ENCODE assay signal across 17 cellular contexts in genomic region chr18:61589724-61590065, GRCh38.
DNase-seq lines count a peak whose midpoint lies in the region; ATAC-seq and TF ChIP-seq lines count a peak whose summit lies in the region.
"Had no signal": no experiment of that assay in that cellular context is flagged by ENCODE, and none has a peak within 500 bp of the region (broad histone marks: within the 10 kb centered on the region; RNA-seq: fewer than 3 reads in every experiment).

No MANE protein-coding gene starts in this region.

- CTCF ChIA-PET in IMR-90 (lab: Yijun Ruan, JAX): no interaction called here

- POLR2A ChIA-PET in IMR-90 (lab: Charles Lee; ENCODE audit: unreplicated experiment): no interaction called here
- POLR2A ChIA-PET in naive thymus-derived CD8-positive, alpha-beta T cell (lab: Charles Lee): no interaction called here

- H3K36me3 Mint-ChIP-seq in naive thymus-derived CD8-positive, alpha-beta T cell: no peaks in the 10 kb centered on the region
- H3K36me3 Mint-ChIP-seq: activated naive CD4-positive, alpha-beta T cell treated with anti-CD3 and anti-CD28 coated beads, Interleukin-2, amount 10 ng/mL, durations not matched to agents 7 days and 5 days had no signal

- H4K5ac ChIP-seq in IMR-90 (ENCODE audit: low read depth, low read length) (no peak overlapping the region), mesendoderm (ENCODE audit: low read length) (no peak overlapping the region)

- H3K4me3 Mint-ChIP-seq in naive thymus-derived CD8-positive, alpha-beta T cell: no peak overlapping the region
- H3K4me3 Mint-ChIP-seq: activated CD4-positive, alpha-beta T cell treated with anti-CD3 and anti-CD28 coated beads, Interleukin-2, amount 10 ng/mL, durations not matched to agents 24 days and 14 days; activated naive CD4-positive, alpha-beta T cell treated with anti-CD3 and anti-CD28 coated beads, Interleukin-2, amount 10 ng/mL, durations not matched to agents 7 days and 5 days; nephron had no signal

- DNase-seq in AG10803 (ENCODE audit: low read depth): peak; percentile 49
- DNase-seq in IMR-90: peak; percentile 86
- peak; percentile 74 for DNase-seq in astrocyte of the cerebellum (ENCODE audit: low read depth)
- peak; percentile 44 for DNase-seq in glomerular visceral epithelial cell (ENCODE audit: extremely low spot score)
- DNase-seq in superior temporal gyrus (ENCODE audit: extremely low spot score): no peak
- DNase-seq in RPMI8226: no peak
- no peak for DNase-seq in naive thymus-derived CD8-positive, alpha-beta T cell
- no peak for DNase-seq in mesendoderm
- DNase-seq: activated CD4-positive, alpha-beta T cell treated with anti-CD3 and anti-CD28 coated beads, Interleukin-2, amount 10 ng/mL, durations not matched to agents 24 days and 14 days; activated naive CD4-positive, alpha-beta T cell treated with anti-CD3 and anti-CD28 coated beads, Interleukin-2, amount 10 ng/mL, durations not matched to agents 7 days and 5 days; cerebellar nuclear complex; stimulated activated CD8-positive, alpha-beta memory T cell treated with anti-CD3 and anti-CD28 coated beads, Interleukin-4, amount 100 ng/mL, for 48 hours; T1000 had no signal

- peaks cover 13% of the 10 kb centered on the region for H3K9me1 ChIP-seq in IMR-90 (ENCODE audit: insufficient read depth, low read length)

- peak; percentile 71 for ATAC-seq in IMR-90 (ENCODE audit: low read depth)
- no peak for ATAC-seq in naive thymus-derived CD8-positive, alpha-beta T cell
- ATAC-seq: HepG2 had no signal

- no peak overlapping the region for H3K56ac ChIP-seq in IMR-90 (ENCODE audit: extremely low read depth, insufficient read depth, low read length)
- H3K56ac ChIP-seq in mesendoderm (ENCODE audit: low read length): no peak overlapping the region

- H3K9me3 ChIP-seq in IMR-90 (ENCODE audit: control insufficient read depth, insufficient read depth, low read length): no peaks in the 10 kb centered on the region
- H3K9me3 ChIP-seq: lower lobe of right lung, tibial artery had no signal

- in situ Hi-C loops in IMR-90 (cut with MboI; ENCODE audit: low sequenced_read_pairs) (no loop called here), astrocyte of the cerebellum (cut with HindIII; ENCODE audit: low sequenced_read_pairs) (loop anchor here (25.0 kb wide), 1 partner anchor 523 kb away; no protein-coding TSS in a partner anchor)

- H2AK9ac ChIP-seq in IMR-90 (replicated peaks; ENCODE audit: low read depth, low read length, poor library complexity): peak overlapping the region; percentile 33

- H3K9ac ChIP-seq in IMR-90 (ENCODE audit: low read depth, low read length): no peak overlapping the region
- H3K9ac ChIP-seq in mesendoderm (ENCODE audit: low read length): no peak overlapping the region

- H3K79me1 ChIP-seq in IMR-90 (ENCODE audit: low read depth in 1 of 2, low read length in 2 of 2): no peaks in the 10 kb centered on the region
- no peaks in the 10 kb centered on the region for H3K79me1 ChIP-seq in mesendoderm (ENCODE audit: low read length)

- peaks cover 9% of the 10 kb centered on the region for H3K4me1 ChIP-seq in IMR-90 (ENCODE audit: control insufficient read depth, insufficient read depth, low read length)
- H3K4me1 ChIP-seq in mesendoderm (ENCODE audit: control insufficient read depth, low read depth, low read length): no peaks in the 10 kb centered on the region

- H3K79me2 ChIP-seq in mesendoderm (ENCODE audit: control insufficient read depth, insufficient read depth, low read length): no peaks in the 10 kb centered on the region

- no peak for TF ChIP-seq CTCF in AG10803 (conservative IDR thresholded peaks at IDR 0.05; ENCODE audit: low read length)
- no peak for TF ChIP-seq CTCF in IMR-90 (conservative IDR thresholded peaks at IDR 0.05; ENCODE audit: low read depth, low read length)
- TF ChIP-seq CTCF in astrocyte of the cerebellum (IDR thresholded peaks at IDR 0.05; ENCODE audit: low read depth, low read length, missing control alignments): no peak

- H3K27me3 ChIP-seq in IMR-90 (ENCODE audit: control insufficient read depth, insufficient read depth, low read length) (no peaks in the 10 kb centered on the region), mesendoderm (ENCODE audit: insufficient read depth, low read length, poor library complexity) (no peaks in the 10 kb centered on the region)
- H3K27me3 ChIP-seq: tibial artery had no signal

- H3K27me3 Mint-ChIP-seq in naive thymus-derived CD8-positive, alpha-beta T cell: peaks cover 8 to 53% (median 28%) of the 10 kb centered on the region in 5 donors

- no peak for TF ChIP-seq POLR2A in IMR-90 (IDR thresholded peaks at IDR 0.05; ENCODE audit: low read depth, low read length)

- no peak for TF ChIP-seq RAD21 in IMR-90 (IDR thresholded peaks at IDR 0.05; ENCODE audit: low read length)

- H2AK5ac ChIP-seq in IMR-90 (ENCODE audit: low read depth, low read length): peak overlapping the region; percentile 20; the same call in 1 of the 2 replicates
- H2AK5ac ChIP-seq in mesendoderm (ENCODE audit: low read length): no peak overlapping the region

- H3K23ac ChIP-seq in IMR-90 (ENCODE audit: low read depth, low read length) (0 out of 2 replicates have a peak overlapping the region, but pooled peaks have one; percentile 10), mesendoderm (ENCODE audit: low read length) (no peak overlapping the region)

- peak overlapping the region; percentile 73 for H3K4ac ChIP-seq in IMR-90 (ENCODE audit: low read depth, low read length)
- H3K4ac ChIP-seq in mesendoderm (ENCODE audit: low read depth, low read length): no peak overlapping the region

- BruUV-seq in IMR-90 (replicated peaks; lab: Mats Ljungman, UMichigan): no TSS peak

- H2AFZ ChIP-seq in IMR-90 (replicated peaks; ENCODE audit: low read length, poor library complexity): peak overlapping the region; percentile 76

- no peaks in the 10 kb centered on the region for H3K9me3 Mint-ChIP-seq in naive thymus-derived CD8-positive, alpha-beta T cell
- H3K9me3 Mint-ChIP-seq: activated CD4-positive, alpha-beta T cell treated with anti-CD3 and anti-CD28 coated beads, Interleukin-2, amount 10 ng/mL, durations not matched to agents 24 days and 14 days; activated naive CD4-positive, alpha-beta T cell treated with anti-CD3 and anti-CD28 coated beads, Interleukin-2, amount 10 ng/mL, durations not matched to agents 7 days and 5 days had no signal

- H2BK120ac ChIP-seq in IMR-90 (ENCODE audit: low read depth, low read length): peak overlapping the region; percentile 53; the same call in 1 of the 2 replicates
- no peak overlapping the region for H2BK120ac ChIP-seq in mesendoderm (ENCODE audit: low read depth, low read length)

- H2BK15ac ChIP-seq in IMR-90 (ENCODE audit: low read depth, low read length) (peak overlapping the region; percentile 36; the same call in 1 of the 3 replicates), mesendoderm (replicated peaks; ENCODE audit: low read depth) (no peak overlapping the region)

- peak overlapping the region; percentile 24 for H2BK5ac ChIP-seq in IMR-90 (ENCODE audit: low read depth, low read length, poor library complexity, severe bottlenecking)
- H2BK5ac ChIP-seq in mesendoderm (ENCODE audit: low read length): no peak overlapping the region

- H3K4me2 ChIP-seq in IMR-90 (ENCODE audit: low read depth, low read length) (no peak overlapping the region), mesendoderm (ENCODE audit: low read length) (no peak overlapping the region)

- intact Hi-C loops in IMR-90 (cut with micrococcal nuclease): loop anchor here (2.0 to 10.0 kb wide), 2 partner anchors 47 to 445 kb away; no protein-coding TSS in a partner anchor

- H3K36me3 ChIP-seq in IMR-90 (ENCODE audit: control insufficient read depth, insufficient read depth, low read length) (no peaks in the 10 kb centered on the region), mesendoderm (ENCODE audit: control insufficient read depth, insufficient read depth, low read length) (no peaks in the 10 kb centered on the region)
- H3K36me3 ChIP-seq: lower lobe of right lung, tibial artery had no signal

- H3K27ac ChIP-seq in IMR-90 (ENCODE audit: insufficient read depth, low read length) (no peak overlapping the region), mesendoderm (ENCODE audit: low read depth, low read length) (no peak overlapping the region)
- H3K27ac ChIP-seq: lower lobe of right lung, tibial artery had no signal

- H4K91ac ChIP-seq in IMR-90 (ENCODE audit: insufficient read depth, low read depth, low read length): no peak overlapping the region

- H3K18ac ChIP-seq in IMR-90 (ENCODE audit: low read depth, low read length) (no peak overlapping the region), mesendoderm (ENCODE audit: low read length) (no peak overlapping the region)

- H2BK20ac ChIP-seq in IMR-90 (ENCODE audit: low read depth, low read length): peak overlapping the region; percentile 55; the same call in 1 of the 2 replicates

- H3K27ac Mint-ChIP-seq in naive thymus-derived CD8-positive, alpha-beta T cell: no peak overlapping the region
- H3K27ac Mint-ChIP-seq: activated CD4-positive, alpha-beta T cell treated with anti-CD3 and anti-CD28 coated beads, Interleukin-2, amount 10 ng/mL, durations not matched to agents 24 days and 14 days; activated naive CD4-positive, alpha-beta T cell treated with anti-CD3 and anti-CD28 coated beads, Interleukin-2, amount 10 ng/mL, durations not matched to agents 7 days and 5 days had no signal

- WGBS in IMR-90 (ENCODE audit: extremely low coverage in 2 of 2, insufficient read length in 1 of 2), 2 experiments: 80% methylated on average over 1 of the region's 4 CpGs; no CpG with 5 or more reads in 1 of the 2 experiments
- WGBS in mesendoderm (ENCODE audit: extremely low coverage, insufficient coverage, low lambda C conversion rate): no CpG with 5 or more reads among the region's 4 CpGs

- H4K20me1 ChIP-seq in IMR-90 (ENCODE audit: insufficient read depth, low read length): no peaks in the 10 kb centered on the region

- dilution Hi-C loops in IMR-90 (cut with HindIII; ENCODE audit: low sequenced_read_pairs, unreplicated experiment): no loop called here

- peak overlapping the region in 1 of 2 experiments; percentile 62; a peak in 2 of 4 replicates for H4K8ac ChIP-seq in IMR-90 (ENCODE audit: low read depth in 2 of 2, low read length in 2 of 2)
- no peak overlapping the region for H4K8ac ChIP-seq in mesendoderm (ENCODE audit: low read depth, low read length)

- no peaks in the 10 kb centered on the region for H3K4me1 Mint-ChIP-seq in naive thymus-derived CD8-positive, alpha-beta T cell
- H3K4me1 Mint-ChIP-seq: activated CD4-positive, alpha-beta T cell treated with anti-CD3 and anti-CD28 coated beads, Interleukin-2, amount 10 ng/mL, durations not matched to agents 24 days and 14 days; activated naive CD4-positive, alpha-beta T cell treated with anti-CD3 and anti-CD28 coated beads, Interleukin-2, amount 10 ng/mL, durations not matched to agents 7 days and 5 days had no signal

- no peak overlapping the region for H3K4me3 ChIP-seq in AG10803 (ENCODE audit: low read length)
- no peak overlapping the region for H3K4me3 ChIP-seq in IMR-90 (ENCODE audit: insufficient read depth, low read depth, low read length)
- H3K4me3 ChIP-seq in astrocyte of the cerebellum (ENCODE audit: low read depth, low read length): no peak overlapping the region
- H3K4me3 ChIP-seq in mesendoderm (ENCODE audit: low read length): no peak overlapping the region
- H3K4me3 ChIP-seq: lower lobe of right lung, tibial artery had no signal

- peak overlapping the region; percentile 81 for H3K14ac ChIP-seq in IMR-90 (replicated peaks; ENCODE audit: low read depth, low read length)

TF ChIP-seq in IMR-90, 13 proteins besides CTCF, POLR2A, EP300 and RAD21 (continues in another document):
- no peak for TF ChIP-seq MXI1 (IDR thresholded peaks at IDR 0.05; ENCODE audit: borderline replicate concordance, low read depth, low read length)

Comparison
In these comparisons a context has a peak if more than half of its experiments do, and no peak if none do; other contexts are left out.
1. DNase-seq: peak in AG10803 (single experiment), IMR-90 (single experiment), astrocyte of the cerebellum (single experiment) and glomerular visceral epithelial cell (single experiment); none in superior temporal gyrus (single experiment), RPMI8226 (single experiment), naive thymus-derived CD8-positive, alpha-beta T cell (0 of 10) and mesendoderm (single experiment).